In genomic region chr16:58755989-58756649, GRCh38 we compare ENCODE assay signal across 8 cellular contexts. TPM values are rescaled to one million over a fixed set of nuclear protein-coding genes. Genes with fewer than 3 reads are reported as not detected.
DNase-seq lines count a peak whose midpoint lies in the region; ATAC-seq and TF ChIP-seq lines count a peak whose summit lies in the region.

No MANE protein-coding gene starts in this region.

- intact Hi-C loops in adrenal gland (cut with DNase I) (loop anchor here (5.0 kb wide), 2 partner anchors 74 to 79 kb away; partner anchors contain the start of gene SLC38A7 (in 1 of the 2)), gastrocnemius medialis (cut with DNase I; ENCODE audit: low total_unique reads) (loop anchor here (1.0 to 5.0 kb wide), 3 partner anchors 77 to 420 kb away; no protein-coding TSS in a partner anchor)

- H3K36me3 ChIP-seq in HEK293 (ENCODE audit: control insufficient read depth in 2 of 2, insufficient read depth in 1 of 2, low read length in 2 of 2): no peaks in the 10 kb centered on the region
- no peaks in the 10 kb centered on the region for H3K36me3 ChIP-seq in MG63
- H3K36me3 ChIP-seq in adrenal gland (replicated peaks in 1 of 2): no peaks in the 10 kb centered on the region
- H3K36me3 ChIP-seq in right atrium auricular region: no peaks in the 10 kb centered on the region
- H3K36me3 ChIP-seq in gastrocnemius medialis: no peaks in the 10 kb centered on the region

- DNase-seq in GM12865 (ENCODE audit: low read depth) (peak; percentile 88), MG63 (peak; percentile 74), SW480 (ENCODE audit: low spot score) (peak; percentile 70), adrenal gland (peak; percentile 72 to 93 (median 86)), right atrium auricular region (ENCODE audit: low spot score) (peak; percentile 67), gastrocnemius medialis (peak; percentile 48 to 62), T1000 (lab: John Stamatoyannopoulos, UW) (no peak)

- H3K27me3 ChIP-seq in MG63 (peaks cover 11% of the 10 kb centered on the region; the same call in 1 of the 2 replicates), adrenal gland (no peaks in the 10 kb centered on the region), right atrium auricular region (no peaks in the 10 kb centered on the region), gastrocnemius medialis (no peaks in the 10 kb centered on the region)

- POLR2A ChIA-PET in HEK293 (lab: Yijun Ruan, JAX): interaction anchor here (0.9 kb wide), 1 partner anchor 72 kb away, joined by 3 read pairs; the partner anchor contains the start of gene SLC38A7

- ATAC-seq in gastrocnemius medialis: peak; percentile 89 to 94

- H3K27ac ChIP-seq in HEK293 (ENCODE audit: extremely low read depth, low read depth, low read length) (no peak overlapping the region), adrenal gland (no peak overlapping the region), right atrium auricular region (no peak overlapping the region), gastrocnemius medialis (no peak overlapping the region)

- WGBS in adrenal gland, 4 donors: 27 to 41% (median 29%) methylated on average over 14 to 17 of the region's 17 CpGs

- TF ChIP-seq POLR2A in adrenal gland (IDR thresholded peaks at IDR 0.05): no peak
- no peak for TF ChIP-seq POLR2A in gastrocnemius medialis (IDR thresholded peaks at IDR 0.05)

- no peaks in the 10 kb centered on the region for H3K9me3 ChIP-seq in HEK293 (ENCODE audit: control insufficient read depth, insufficient read depth, low read depth, low read length)
- no peaks in the 10 kb centered on the region for H3K9me3 ChIP-seq in MG63
- H3K9me3 ChIP-seq in adrenal gland (replicated peaks in 1 of 3): no peaks in the 10 kb centered on the region
- no peaks in the 10 kb centered on the region for H3K9me3 ChIP-seq in right atrium auricular region
- no peaks in the 10 kb centered on the region for H3K9me3 ChIP-seq in gastrocnemius medialis

- H3K4me1 ChIP-seq in HEK293 (ENCODE audit: control insufficient read depth, insufficient read depth, low read length) (no peaks in the 10 kb centered on the region), adrenal gland (replicated peaks in 1 of 2) (no peaks in the 10 kb centered on the region), right atrium auricular region (peaks cover 0 to 8% of the 10 kb centered on the region in 2 donors), gastrocnemius medialis (peaks cover 0 to 3% of the 10 kb centered on the region in 2 donors)

- H3K4me3 ChIP-seq in GM12865 (ENCODE audit: low read depth, low read length) (no peak overlapping the region), HEK293 (ENCODE audit: low read depth, low read length) (no peak overlapping the region), MG63 (no peak overlapping the region), adrenal gland (no peak overlapping the region), right atrium auricular region (no peak overlapping the region), gastrocnemius medialis (no peak overlapping the region)

- CTCF ChIA-PET in HEK293 (lab: Yijun Ruan, JAX): interaction anchor here (0.5 to 2.2 kb wide), 36 partner anchors 8 to 857 kb away, joined by 3 to 12 read pairs (median 4); partner anchors contain the start of gene SETD6

- in situ Hi-C loops in gastrocnemius medialis (cut with MboI; ENCODE audit: low sequenced_read_pairs in 4 of 4): loop anchor here in 3 of 4 donors (10.0 to 25.0 kb wide), 2 partner anchors 71 to 419 kb away; partner anchors contain the start of gene SLC38A7 (in 1 of the 3)

- peak; percentile 76 for TF ChIP-seq CTCF in GM12865 (IDR thresholded peaks at IDR 0.05; ENCODE audit: insufficient read depth, low read depth, low read length, missing control alignments)
- TF ChIP-seq CTCF in HEK293 (tag by site-specific recombination; IDR thresholded peaks at IDR 0.05): peak; percentile 74
- TF ChIP-seq CTCF in adrenal gland (IDR thresholded peaks at IDR 0.05): peak; percentile 48 to 83 (median 76)
- TF ChIP-seq CTCF in right atrium auricular region (IDR thresholded peaks at IDR 0.05): peak in 1 of 2 donors; percentile 75
- TF ChIP-seq CTCF in gastrocnemius medialis (IDR thresholded peaks at IDR 0.05 in 4 of 5, conservative IDR thresholded peaks at IDR 0.05 in 1 of 5): peak; percentile 48 to 71 (median 64)

TF ChIP-seq in HEK293, 187 proteins besides CTCF, POLR2A, EP300 and RAD21:
- TF ChIP-seq ZSCAN30 (tag by site-specific recombination; IDR thresholded peaks at IDR 0.05) (no peak), ZNF600 (tag by site-specific recombination; IDR thresholded peaks at IDR 0.05) (0 out of 2 replicates have a peak, but pooled peaks have one; percentile 46), ZNF654 (tag by site-specific recombination; IDR thresholded peaks at IDR 0.05; ENCODE audit: low read depth) (peak; percentile 92), ZBTB20 (tag by site-specific recombination; IDR thresholded peaks at IDR 0.05) (0 out of 2 replicates have a peak, but pooled peaks have one; percentile 25), KLF9 (tag by site-specific recombination; IDR thresholded peaks at IDR 0.05; ENCODE audit: low read depth) (peak; percentile 33; the same call in 1 of the 2 replicates), ZNF2 (tag by site-specific recombination; IDR thresholded peaks at IDR 0.05) (0 out of 2 replicates have a peak, but pooled peaks have one; percentile 23), SCRT2 (tag by site-specific recombination; IDR thresholded peaks at IDR 0.05) (no peak)

RNA-seq across cellular contexts. Expression of gene GOT2, which starts 22.0 kb away (rescaled TPM):
- total RNA-seq in MG63 (2014; rRNA removed; shearing (Covaris generic); ENCODE audit: low replicate concordance): 126 and 128 TPM in 2 replicates
- total RNA-seq in adrenal gland (100 to 1,000 TPM in 6 of 8 donors, 10 to 100 TPM in 2; 59.4 to 167 (median 113) TPM), right atrium auricular region (100 to 1,000 TPM; 176 to 337 TPM), gastrocnemius medialis (100 to 1,000 TPM; 135 to 253 (median 195) TPM)
- 100 to 1,000 TPM in 1 of 3 donors, 10 to 100 TPM in 2; 47.1 to 181 (median 79.4) TPM for polyA plus RNA-seq in adrenal gland
